Comparison of ENCODE assay signal across 8 cellular contexts in genomic region chr20:8043687-8044278, GRCh38. TPM values are rescaled to one million over a fixed set of nuclear protein-coding genes. Genes with fewer than 3 reads are reported as not detected.
DNase-seq lines count a peak whose midpoint lies in the region; ATAC-seq and TF ChIP-seq lines count a peak whose summit lies in the region.

No MANE protein-coding gene starts in this region.

- peak; percentile 56 for TF ChIP-seq CTCF in AG09309 (IDR thresholded peaks at IDR 0.05; ENCODE audit: control insufficient read depth, insufficient read depth, low read depth, low read length, missing control alignments)
- peak; percentile 43; the same call in 1 of the 2 replicates for TF ChIP-seq CTCF in GM12874 (IDR thresholded peaks at IDR 0.05; ENCODE audit: insufficient read depth, low read depth, low read length)

- DNase-seq in AG09309 (ENCODE audit: low read depth) (peak; percentile 24), NAMALWA (ENCODE audit: low spot score) (peak; percentile 73), SK-MEL-5 (ENCODE audit: low read depth, low spot score) (peak; percentile 79), epidermal melanocyte (ENCODE audit: insufficient read length, low spot score) (peak; percentile 39), myocyte (ENCODE audit: low read depth) (peak; percentile 63), ecto neural progenitor cell (ENCODE audit: low spot score) (no peak)

- H3K4me3 ChIP-seq in AG09309 (ENCODE audit: control insufficient read depth, low read depth, low read length), result no peak overlapping the region

- peak; percentile 91 for ATAC-seq in HG02642 (IDR thresholded peaks at IDR 0.05; ENCODE audit: poor library complexity, unreplicated experiment)

- in situ Hi-C loops in SK-MEL-5 (cut with HindIII; ENCODE audit: low pct_unique_long_range_greater_than_20kb, low sequenced_read_pairs), result no loop called here

RNA-seq across cellular contexts. Expression of gene TMX4, which starts 24.2 kb away (rescaled TPM):
- 28.9 and 29.8 TPM in 2 replicates for total RNA-seq in SK-MEL-5 (2014; rRNA removed; shearing (Covaris generic))
- polyA plus RNA-seq in SK-MEL-5 (2015; cell fraction: cytosol; rRNA removed), result 43.3 and 57.7 TPM in 2 replicates
- polyA plus RNA-seq in SK-MEL-5 (2015; cell fraction: nucleus; rRNA removed), result 5.9 and 7.3 TPM in 2 replicates
- total RNA-seq in myocyte, result 22.6 and 24.8 TPM in 2 replicates
- polyA plus RNA-seq in myocyte (2012), result 11.2 TPM
